In the genomic region with DNA sequence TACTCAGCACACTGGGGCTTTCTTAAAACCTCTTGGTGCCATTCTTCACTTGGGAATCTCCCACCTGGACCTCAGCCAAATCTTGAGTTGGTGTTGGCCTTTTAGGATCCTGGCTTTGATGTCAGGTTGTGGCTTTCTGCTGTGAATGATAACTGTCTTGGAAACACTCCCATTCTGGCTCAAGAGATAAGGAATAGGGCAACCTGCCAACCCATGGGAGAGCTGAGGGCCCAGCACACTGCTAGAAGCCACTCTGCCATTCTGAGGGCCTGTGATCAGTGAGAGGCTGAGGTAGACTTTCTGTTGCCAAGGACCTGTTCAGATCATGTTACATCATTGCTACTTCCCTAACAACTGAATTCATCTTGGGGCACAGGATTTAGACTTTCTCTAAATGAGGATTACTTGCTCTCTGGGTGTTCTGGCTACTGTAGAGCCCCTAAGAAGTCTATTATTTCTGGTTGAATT, we compare ENCODE assay signal across 8 cellular contexts. TPM values are rescaled to one million over a fixed set of nuclear protein-coding genes. Genes with fewer than 3 reads are reported as not detected.
A peak's percentile ranks its signal among the peaks of the same experiment; 100 is the strongest.
DNase-seq lines count a peak whose midpoint lies in the region; ATAC-seq and TF ChIP-seq lines count a peak whose summit lies in the region.

No MANE protein-coding gene starts in this region.

- CTCF ChIA-PET in CD8-positive, alpha-beta memory T cell (lab: Charles Lee), result no interaction called here

- H3K36me3 Mint-ChIP-seq in CD8-positive, alpha-beta memory T cell, result peaks cover 0 to 6% (median 3%) of the 10 kb centered on the region in 3 donors
- H3K36me3 Mint-ChIP-seq in glutamatergic neuron (ENCODE audit: unreplicated experiment), result peaks cover 4% of the 10 kb centered on the region

- POLR2A ChIA-PET in CD8-positive, alpha-beta memory T cell (lab: Charles Lee), result no interaction called here

- H3K9me3 Mint-ChIP-seq in CD8-positive, alpha-beta memory T cell, result no peaks in the 10 kb centered on the region
- H3K9me3 Mint-ChIP-seq in glutamatergic neuron (ENCODE audit: unreplicated experiment), result peaks cover 2% of the 10 kb centered on the region

- H3K27me3 Mint-ChIP-seq in CD8-positive, alpha-beta memory T cell, result peaks cover 0 to 3% of the 10 kb centered on the region in 2 donors
- no peaks in the 10 kb centered on the region for H3K27me3 Mint-ChIP-seq in glutamatergic neuron (ENCODE audit: unreplicated experiment)

- no peak for TF ChIP-seq CTCF in glutamatergic neuron (IDR thresholded peaks at IDR 0.05; ENCODE audit: partially characterized antibody, unreplicated experiment)

- no peak overlapping the region for H3K4me3 ChIP-seq in CD8-positive, alpha-beta memory T cell (ENCODE audit: low read length)

- no peak overlapping the region for H3K27ac ChIP-seq in CD8-positive, alpha-beta memory T cell (ENCODE audit: low read depth, low read length)

- peaks cover 1 to 7% (median 5%) of the 10 kb centered on the region in 3 donors for H3K4me1 Mint-ChIP-seq in CD8-positive, alpha-beta memory T cell
- no peaks in the 10 kb centered on the region for H3K4me1 Mint-ChIP-seq in glutamatergic neuron (ENCODE audit: low read depth, unreplicated experiment)

- H3K36me3 ChIP-seq in CD8-positive, alpha-beta memory T cell (ENCODE audit: insufficient read depth, low read length), result no peaks in the 10 kb centered on the region

- no peak overlapping the region for H3K4me3 Mint-ChIP-seq in CD8-positive, alpha-beta memory T cell
- H3K4me3 Mint-ChIP-seq in glutamatergic neuron (ENCODE audit: unreplicated experiment), result no peak overlapping the region

- H3K9me3 ChIP-seq in CD8-positive, alpha-beta memory T cell (ENCODE audit: low read length), result no peaks in the 10 kb centered on the region

- no peaks in the 10 kb centered on the region for H3K27me3 ChIP-seq in CD8-positive, alpha-beta memory T cell (ENCODE audit: insufficient read depth, low read length, poor library complexity, severe bottlenecking)

- ATAC-seq in HG02884 (IDR thresholded peaks at IDR 0.05; ENCODE audit: unreplicated experiment), result peak; percentile 44

- no peak overlapping the region for H3K27ac Mint-ChIP-seq in CD8-positive, alpha-beta memory T cell
- H3K27ac Mint-ChIP-seq in glutamatergic neuron (ENCODE audit: unreplicated experiment), result no peak overlapping the region

- DNase-seq in NCI-H146 (lab: John Stamatoyannopoulos, UW), result peak; percentile 13
- DNase-seq in NCI-H146 treated with DMSO at 0.1 percent for 48 hours (lab: John Stamatoyannopoulos, UW; ENCODE audit: unreplicated experiment), result no peak
- peak; percentile 89 for DNase-seq in NCI-H2196 treated with DMSO at 0.1 percent for 48 hours (lab: John Stamatoyannopoulos, UW; ENCODE audit: unreplicated experiment)
- peak; percentile 48 for DNase-seq in iris pigment epithelial cell (ENCODE audit: low read depth)
- no peak for DNase-seq in NAMALWA (ENCODE audit: low spot score)
- DNase-seq in CD8-positive, alpha-beta memory T cell, result no peak
- no peak for DNase-seq in glutamatergic neuron

- H3K4me1 ChIP-seq in CD8-positive, alpha-beta memory T cell (ENCODE audit: insufficient read depth, low read length), result no peaks in the 10 kb centered on the region

RNA-seq across cellular contexts. Expression of a gene that starts 45.8 kb away (rescaled TPM):
- total RNA-seq in CD8-positive, alpha-beta memory T cell, result under 1 TPM in 1 of 2 experiments, not detected in 1; 0.28 TPM
- polyA plus RNA-seq in CD8-positive, alpha-beta memory T cell, result not detected
- total RNA-seq in glutamatergic neuron (ENCODE audit: unreplicated experiment), result 28.0 TPM

RNA-seq across cellular contexts. Expression of a gene that starts 48.4 kb away (rescaled TPM):
- total RNA-seq in CD8-positive, alpha-beta memory T cell, result 10 to 100 TPM; 37.4 to 40.1 TPM
- polyA plus RNA-seq in CD8-positive, alpha-beta memory T cell, result 31.1 TPM
- 81.6 TPM for total RNA-seq in glutamatergic neuron (ENCODE audit: unreplicated experiment)

Comparison
In these comparisons a context has a peak if more than half of its experiments do, and no peak if none do; other contexts are left out.
1. DNase-seq: peak in NCI-H146 (single experiment), NCI-H2196 treated with DMSO at 0.1 percent for 48 hours (single experiment) and iris pigment epithelial cell (single experiment); none in NCI-H146 treated with DMSO at 0.1 percent for 48 hours (single experiment), NAMALWA (single experiment), CD8-positive, alpha-beta memory T cell (0 of 5) and glutamatergic neuron (single experiment).
2. RNA of a gene that starts 45.8 kb away (total RNA-seq): 28.0 TPM in glutamatergic neuron (single experiment); 0.28 TPM in CD8-positive, alpha-beta memory T cell; every median in the first group is over 10 times any median in the second.